ENCODE assay signal across 1 cellular context in genomic region chr11:33699515-33700424, GRCh38.
TF ChIP-seq lines count a peak whose summit lies in the region.

No MANE protein-coding gene starts in this region.

TF ChIP-seq in HepG2, 621 proteins besides CTCF, POLR2A, EP300 and RAD21 (continued from another document and continues in another):
- TF ChIP-seq ZNF574 (CRISPR knock-in tag; IDR thresholded peaks at IDR 0.05), result peak; percentile 55; the same call in 1 of the 2 replicates
- TF ChIP-seq RNF219 (CRISPR knock-in tag; IDR thresholded peaks at IDR 0.05), result no peak
- TF ChIP-seq ESRRA (CRISPR knock-in tag; IDR thresholded peaks at IDR 0.05; ENCODE audit: low read depth), result peak; percentile 80
- 0 out of 2 replicates have a peak, but pooled peaks have one; percentile 45 for TF ChIP-seq ZBTB37 (CRISPR knock-in tag; IDR thresholded peaks at IDR 0.05)
- peak; percentile 91 for TF ChIP-seq HIVEP1 (CRISPR knock-in tag; IDR thresholded peaks at IDR 0.05)
- TF ChIP-seq ZGPAT (CRISPR knock-in tag; IDR thresholded peaks at IDR 0.05), result peak; percentile 85; the same call in 1 of the 2 replicates
- TF ChIP-seq TBX3 (IDR thresholded peaks at IDR 0.05; ENCODE audit: borderline replicate concordance), result no peak; the same call in 1 of the 2 replicates
- no peak for TF ChIP-seq ZFP62 (CRISPR knock-in tag; IDR thresholded peaks at IDR 0.05)
- TF ChIP-seq SOX6 (IDR thresholded peaks at IDR 0.05), result no peak
- peak; percentile 89 for TF ChIP-seq SOX6 (CRISPR knock-in tag; IDR thresholded peaks at IDR 0.05)
- TF ChIP-seq EZH2 (conservative IDR thresholded peaks at IDR 0.05; ENCODE audit: low read depth, low read length), result no peak
- TF ChIP-seq MXI1 (IDR thresholded peaks at IDR 0.05; ENCODE audit: borderline replicate concordance, low read depth, low read length), result peak; percentile 52; the same call in 1 of the 3 replicates
- no peak for TF ChIP-seq ZFP36 (IDR thresholded peaks at IDR 0.05; ENCODE audit: borderline replicate concordance, low read depth, low read length, partially characterized antibody)
- no peak; the same call in 1 of the 2 replicates for TF ChIP-seq ZNF790 (CRISPR knock-in tag; IDR thresholded peaks at IDR 0.05; ENCODE audit: borderline replicate concordance)
- no peak for TF ChIP-seq ZFP36L1 (CRISPR knock-in tag; IDR thresholded peaks at IDR 0.05)
- peak; percentile 28; the same call in 1 of the 2 replicates for TF ChIP-seq KMT2B (CRISPR knock-in tag; IDR thresholded peaks at IDR 0.05)
- TF ChIP-seq CHD4 (IDR thresholded peaks at IDR 0.05; ENCODE audit: borderline replicate concordance, low read length), result no peak
- no peak for TF ChIP-seq ZNF256 (CRISPR knock-in tag; conservative IDR thresholded peaks at IDR 0.05)
- peak; percentile 99 for TF ChIP-seq THRA (CRISPR knock-in tag; IDR thresholded peaks at IDR 0.05; ENCODE audit: borderline replicate concordance)
- no peak for TF ChIP-seq ZNF576 (CRISPR knock-in tag; IDR thresholded peaks at IDR 0.05)
- peak; percentile 88 for TF ChIP-seq SAP130 (CRISPR knock-in tag; IDR thresholded peaks at IDR 0.05; ENCODE audit: low read depth)
- peak; percentile 31; the same call in 1 of the 2 replicates for TF ChIP-seq GABPB1 (CRISPR knock-in tag; IDR thresholded peaks at IDR 0.05)
- TF ChIP-seq PBX3 (CRISPR knock-in tag; IDR thresholded peaks at IDR 0.05; ENCODE audit: borderline replicate concordance), result no peak
- TF ChIP-seq ZMYM3 (CRISPR knock-in tag; IDR thresholded peaks at IDR 0.05), result 0 out of 2 replicates have a peak, but pooled peaks have one; percentile 12
- TF ChIP-seq KLF12 (CRISPR knock-in tag; IDR thresholded peaks at IDR 0.05; ENCODE audit: borderline replicate concordance), result peak; percentile 61; the same call in 1 of the 2 replicates
- TF ChIP-seq NCOA1 (CRISPR knock-in tag; IDR thresholded peaks at IDR 0.05), result peak; percentile 94; the same call in 1 of the 2 replicates
- 0 out of 2 replicates have a peak, but pooled peaks have one; percentile 42 for TF ChIP-seq SMAD1 (CRISPR knock-in tag; IDR thresholded peaks at IDR 0.05; ENCODE audit: borderline replicate concordance, low read depth)
- peak; percentile 66; the same call in 1 of the 2 replicates for TF ChIP-seq ZNF317 (CRISPR knock-in tag; IDR thresholded peaks at IDR 0.05)
- peak; percentile 74 for TF ChIP-seq POLR2AphosphoS5 (IDR thresholded peaks at IDR 0.05; ENCODE audit: low read depth, low read length)
- peak; percentile 75 for TF ChIP-seq SRSF1 (optimal IDR thresholded peaks at IDR 0.05; ENCODE audit: low read depth, low read length)
- peak; percentile 89 for TF ChIP-seq PHF21A (CRISPR knock-in tag; IDR thresholded peaks at IDR 0.05)
- no peak for TF ChIP-seq AHDC1 (CRISPR knock-in tag; IDR thresholded peaks at IDR 0.05; ENCODE audit: borderline replicate concordance)
- 0 out of 2 replicates have a peak, but pooled peaks have one; percentile 69 for TF ChIP-seq REPIN1 (CRISPR knock-in tag; IDR thresholded peaks at IDR 0.05; ENCODE audit: borderline replicate concordance, low read depth)
- peak; percentile 94 for TF ChIP-seq ZNF350 (CRISPR knock-in tag; IDR thresholded peaks at IDR 0.05; ENCODE audit: borderline replicate concordance, low read depth)
- TF ChIP-seq PAWR (CRISPR knock-in tag; IDR thresholded peaks at IDR 0.05; ENCODE audit: borderline replicate concordance), result no peak
- peak; percentile 76 for TF ChIP-seq POLR2G (IDR thresholded peaks at IDR 0.05; ENCODE audit: low read depth, low read length)
- peak; percentile 43; the same call in 1 of the 2 replicates for TF ChIP-seq YEATS2 (CRISPR knock-in tag; IDR thresholded peaks at IDR 0.05; ENCODE audit: borderline replicate concordance)
- peak; percentile 39; the same call in 1 of the 2 replicates for TF ChIP-seq NFKBIZ (CRISPR knock-in tag; IDR thresholded peaks at IDR 0.05)
- peak; percentile 82; the same call in 1 of the 2 replicates for TF ChIP-seq ARID5B (CRISPR knock-in tag; IDR thresholded peaks at IDR 0.05)
- TF ChIP-seq HOXA3 (CRISPR knock-in tag; IDR thresholded peaks at IDR 0.05), result peak; percentile 64
